ENCODE assay signal across 12 cellular contexts in the genomic region with DNA sequence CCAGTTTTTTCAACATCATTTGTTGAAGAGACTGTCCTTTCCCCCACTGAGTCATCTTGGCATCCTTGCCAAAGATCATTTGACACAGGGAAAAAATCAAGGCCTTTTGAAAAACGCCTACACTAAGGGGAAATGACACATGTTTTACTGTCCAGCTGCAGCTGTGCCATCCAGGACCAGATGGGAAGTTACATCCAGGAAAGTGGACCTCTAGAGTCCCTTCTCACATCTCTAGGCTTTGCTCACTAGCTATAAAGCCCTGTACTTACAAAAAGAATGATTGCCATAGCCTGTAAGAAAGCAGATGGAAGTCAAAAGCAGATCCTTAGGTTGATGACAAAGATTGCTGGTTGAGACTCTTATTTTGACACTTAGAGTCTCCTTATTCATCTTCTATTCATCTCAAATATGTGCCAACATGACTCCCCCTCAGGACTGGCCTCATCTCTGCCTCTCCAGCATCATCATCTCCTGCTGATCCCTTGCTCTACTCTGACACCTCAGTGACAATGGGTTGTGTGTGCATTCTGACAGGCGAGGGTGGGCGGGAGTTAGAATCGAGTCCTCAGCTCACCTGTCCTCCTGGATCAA. TPM values are rescaled to one million over a fixed set of nuclear protein-coding genes. Genes with fewer than 3 reads are reported as not detected.
A peak's percentile ranks its signal among the peaks of the same experiment; 100 is the strongest.
DNase-seq lines count a peak whose midpoint lies in the region; ATAC-seq, FAIRE-seq and TF ChIP-seq lines count a peak whose summit lies in the region.
"Had no signal": no experiment of that assay in that cellular context is flagged by ENCODE, and none has a peak within 500 bp of the region (broad histone marks: within the 10 kb centered on the region; RNA-seq: fewer than 3 reads in every experiment).

No MANE protein-coding gene starts in this region.

- H3K4me3 ChIP-seq in AG04449 (ENCODE audit: low read depth, low read length), result no peak overlapping the region
- H3K4me3 ChIP-seq in HCT116 (replicated peaks in 1 of 2; ENCODE audit: low read depth in 1 of 2, low read length in 2 of 2), result peak overlapping the region in 1 of 2 experiments; percentile 3; a peak in 1 of 4 replicates
- no peak overlapping the region for H3K4me3 ChIP-seq in keratinocyte (ENCODE audit: control insufficient read depth in 2 of 3, extremely low read depth in 1 of 3, insufficient read depth in 2 of 3, low read depth in 1 of 3, low read length in 3 of 3)
- no peak overlapping the region for H3K4me3 ChIP-seq in naive thymus-derived CD4-positive, alpha-beta T cell (ENCODE audit: low read length)
- no peak overlapping the region for H3K4me3 ChIP-seq in esophagus squamous epithelium
- H3K4me3 ChIP-seq: dorsolateral prefrontal cortex had no signal

- POLR2A ChIA-PET in AG04449 (lab: Yijun Ruan, JAX), result interaction anchor here (1.4 kb wide), 1 partner anchor 11 kb away, joined by 6 read pairs; no protein-coding TSS in a partner anchor
- POLR2A ChIA-PET in HCT116 (lab: Charles Lee), result interaction anchor here (1.2 kb wide), 1 partner anchor 82 kb away, joined by 3 read pairs; a partner anchor contains a TSS
- POLR2A ChIA-PET in naive thymus-derived CD4-positive, alpha-beta T cell (lab: Charles Lee), result no interaction called here

- H3K27me3 ChIP-seq in HCT116 (ENCODE audit: insufficient read depth, low read length) (no peaks in the 10 kb centered on the region), keratinocyte (ENCODE audit: control insufficient read depth, extremely low read depth, insufficient read depth, low read length) (no peaks in the 10 kb centered on the region), esophagus squamous epithelium (no peaks in the 10 kb centered on the region)
- no peaks in the 10 kb centered on the region for H3K27me3 ChIP-seq in naive thymus-derived CD4-positive, alpha-beta T cell (ENCODE audit: control insufficient read depth in 2 of 2, insufficient read depth in 2 of 2, low read length in 2 of 2)
- H3K27me3 ChIP-seq: dorsolateral prefrontal cortex had no signal

- RAD21 ChIA-PET in HCT116 (lab: Charles Lee; ENCODE audit: low non-redundant PET in 1 of 2, low total read pairs in 2 of 2, uncharacterized antibody in 2 of 2, unreplicated experiment in 2 of 2), result no interaction called here

- DNase-seq in AG04449 (ENCODE audit: low read depth, low spot score), result peak; percentile 49
- DNase-seq in HCT116 (ENCODE audit: low read depth, low spot score), result peak; percentile 54
- DNase-seq in astrocyte of the hippocampus (ENCODE audit: low read depth, low spot score), result peak; percentile 40
- no peak for DNase-seq in keratinocyte (ENCODE audit: low read depth, low spot score)
- DNase-seq in naive thymus-derived CD4-positive, alpha-beta T cell, result no peak
- no peak for DNase-seq in activated CD8-positive, alpha-beta memory T cell treated with anti-CD3 and anti-CD28 coated beads, Interleukin-2, amount 50 U/mL, for 4 hours
- DNase-seq in esophagus squamous epithelium (lab: John Stamatoyannopoulos, UW), result no peak
- DNase-seq: activated T-cell treated with anti-CD3 and anti-CD28 coated beads, Interleukin-2, amount 50 U/mL, for 24 hours; NCI-H748 treated with DMSO at 0.1 percent for 48 hours; stimulated activated CD4-positive, alpha-beta T cell treated with anti-CD3 and anti-CD28 coated beads, Interleukin-4, amount 100 ng/mL, for 24 hours had no signal

- H3K9ac ChIP-seq in HCT116 (ENCODE audit: low read length) (peak overlapping the region; percentile 11; the same call in 1 of the 2 replicates), keratinocyte (ENCODE audit: control insufficient read depth, extremely low read depth, insufficient read depth, low read length) (no peak overlapping the region)

- dilution Hi-C loops in keratinocyte (cut with MboI; ENCODE audit: extremely low pct_ligation_motif_present, low sequenced_read_pairs), result no loop called here

- no peak overlapping the region for H3K4me3 Mint-ChIP-seq in naive thymus-derived CD4-positive, alpha-beta T cell
- H3K4me3 Mint-ChIP-seq: activated T-cell treated with anti-CD3 and anti-CD28 coated beads, Interleukin-2, amount 50 U/mL, for 24 hours had no signal

- H3K4me1 Mint-ChIP-seq in naive thymus-derived CD4-positive, alpha-beta T cell, result peaks cover 0 to 7% (median 0%) of the 10 kb centered on the region in 7 donors

- no peaks in the 10 kb centered on the region for H3K9me2 ChIP-seq in HCT116 (ENCODE audit: insufficient read depth)

- no peaks in the 10 kb centered on the region for H3K9me3 ChIP-seq in HCT116 (ENCODE audit: control insufficient read depth in 1 of 2, insufficient read depth in 1 of 2, low read depth in 1 of 2, low read length in 2 of 2)
- H3K9me3 ChIP-seq in keratinocyte (ENCODE audit: control insufficient read depth, low read depth, low read length), result no peaks in the 10 kb centered on the region
- no peaks in the 10 kb centered on the region for H3K9me3 ChIP-seq in naive thymus-derived CD4-positive, alpha-beta T cell (ENCODE audit: control insufficient read depth in 2 of 3, low read length in 3 of 3)
- no peaks in the 10 kb centered on the region for H3K9me3 ChIP-seq in esophagus squamous epithelium

- CTCF ChIA-PET in AG04449 (lab: Yijun Ruan, JAX), result interaction anchor here (1.9 to 3.1 kb wide), 2 partner anchors 38 to 82 kb away, joined by 6 to 14 read pairs; a partner anchor contains a TSS
- CTCF ChIA-PET in HCT116 (lab: Charles Lee), result no interaction called here
- CTCF ChIA-PET in naive thymus-derived CD4-positive, alpha-beta T cell (lab: Charles Lee), result no interaction called here

- no peaks in the 10 kb centered on the region for H3K9me1 ChIP-seq in keratinocyte (ENCODE audit: control insufficient read depth, extremely low read depth, insufficient read depth, low read length)

- H3K27ac ChIP-seq in HCT116 (ENCODE audit: low read depth, low read length), result peak overlapping the region; percentile 26; the same call in 1 of the 2 replicates
- no peak overlapping the region for H3K27ac ChIP-seq in keratinocyte (ENCODE audit: control insufficient read depth, insufficient read depth, low read length)
- H3K27ac ChIP-seq in naive thymus-derived CD4-positive, alpha-beta T cell (ENCODE audit: low read depth, low read length), result no peak overlapping the region
- no peak overlapping the region for H3K27ac ChIP-seq in esophagus squamous epithelium

- no peak overlapping the region for H3K27ac Mint-ChIP-seq in naive thymus-derived CD4-positive, alpha-beta T cell
- H3K27ac Mint-ChIP-seq: activated T-cell treated with anti-CD3 and anti-CD28 coated beads, Interleukin-2, amount 50 U/mL, for 24 hours had no signal

- H3K27me3 Mint-ChIP-seq in naive thymus-derived CD4-positive, alpha-beta T cell, result no peaks in the 10 kb centered on the region
- H3K27me3 Mint-ChIP-seq: activated T-cell treated with anti-CD3 and anti-CD28 coated beads, Interleukin-2, amount 50 U/mL, for 24 hours had no signal

- H3K4me2 ChIP-seq in HCT116 (ENCODE audit: low read length) (peak overlapping the region; percentile 63), keratinocyte (ENCODE audit: control insufficient read depth, extremely low read depth, insufficient read depth, low read depth, low read length) (no peak overlapping the region)

- intact Hi-C loops in HCT116 (cut with micrococcal nuclease) (no loop called here), esophagus squamous epithelium (cut with DNase I) (no loop called here)
- intact Hi-C loops in naive thymus-derived CD4-positive, alpha-beta T cell (cut with micrococcal nuclease), result no loop called here

- no TSS peak for BruUV-seq in HCT116 (replicated peaks; lab: Mats Ljungman, UMichigan)

- ATAC-seq in HCT116, result peak; percentile 80
- ATAC-seq in naive thymus-derived CD4-positive, alpha-beta T cell, result no peak
- no peak for ATAC-seq in HG02938 (IDR thresholded peaks at IDR 0.05; ENCODE audit: unreplicated experiment)

- peak; percentile 82 for FAIRE-seq in keratinocyte (lab: Jason Lieb, UNC)

- no peaks in the 10 kb centered on the region for H3K36me3 ChIP-seq in HCT116 (ENCODE audit: control insufficient read depth in 1 of 2, insufficient read depth in 2 of 2, low read length in 2 of 2)
- no peaks in the 10 kb centered on the region for H3K36me3 ChIP-seq in keratinocyte (ENCODE audit: control insufficient read depth in 2 of 2, extremely low read depth in 1 of 2, insufficient read depth in 2 of 2, low read length in 2 of 2)
- H3K36me3 ChIP-seq in naive thymus-derived CD4-positive, alpha-beta T cell (ENCODE audit: control insufficient read depth in 2 of 3, insufficient read depth in 3 of 3, low read length in 3 of 3), result no peaks in the 10 kb centered on the region
- H3K36me3 ChIP-seq in esophagus squamous epithelium, result no peaks in the 10 kb centered on the region

- peaks cover 0 to 4% (median 3%) of the 10 kb centered on the region in 5 donors for H3K36me3 Mint-ChIP-seq in naive thymus-derived CD4-positive, alpha-beta T cell

- TF ChIP-seq POLR2A in HCT116 (IDR thresholded peaks at IDR 0.05; ENCODE audit: borderline replicate concordance, extremely low read depth, insufficient read depth, insufficient read length) (no peak), esophagus squamous epithelium (IDR thresholded peaks at IDR 0.05) (no peak)

- TF ChIP-seq CTCF in AG04449 (IDR thresholded peaks at IDR 0.05; ENCODE audit: insufficient read depth, low read length, missing control alignments), result no peak
- no peak for TF ChIP-seq CTCF in HCT116 (IDR thresholded peaks at IDR 0.05 in 2 of 3, conservative IDR thresholded peaks at IDR 0.05 in 1 of 3; ENCODE audit: borderline replicate concordance in 1 of 3, insufficient read depth in 1 of 3, low read depth in 2 of 3, low read length in 2 of 3)
- no peak for TF ChIP-seq CTCF in keratinocyte (optimal IDR thresholded peaks at IDR 0.05 in 1 of 3, IDR thresholded peaks at IDR 0.05 in 1 of 3, conservative IDR thresholded peaks at IDR 0.05 in 1 of 3; ENCODE audit: extremely low read depth in 1 of 3, insufficient read depth in 2 of 3, low read length in 3 of 3)
- TF ChIP-seq CTCF in esophagus squamous epithelium (IDR thresholded peaks at IDR 0.05), result no peak

- H3K79me2 ChIP-seq in HCT116 (ENCODE audit: insufficient read depth, low read length) (no peaks in the 10 kb centered on the region), keratinocyte (ENCODE audit: control insufficient read depth, insufficient read depth, low read length) (no peaks in the 10 kb centered on the region)

- H3K4me1 ChIP-seq in HCT116 (ENCODE audit: control insufficient read depth in 1 of 2, insufficient read depth in 2 of 2, low read length in 2 of 2), result peaks cover 26 to 34% of the 10 kb centered on the region in 2 experiments
- peaks cover 13% of the 10 kb centered on the region for H3K4me1 ChIP-seq in keratinocyte (ENCODE audit: control insufficient read depth, extremely low read depth, insufficient read depth, low read length)
- H3K4me1 ChIP-seq in naive thymus-derived CD4-positive, alpha-beta T cell (ENCODE audit: control insufficient read depth in 2 of 2, insufficient read depth in 2 of 2, low read length in 2 of 2), result no peaks in the 10 kb centered on the region
- no peaks in the 10 kb centered on the region for H3K4me1 ChIP-seq in esophagus squamous epithelium

- H2AFZ ChIP-seq in HCT116 (ENCODE audit: low read depth, low read length, poor library complexity, severe bottlenecking) (no peak overlapping the region), keratinocyte (ENCODE audit: control insufficient read depth, low read length) (no peak overlapping the region)

- 54 to 56% methylated on average over 4 of the region's 4 CpGs for WGBS in esophagus squamous epithelium, 2 donors

- TF ChIP-seq RAD21 in HCT116 (IDR thresholded peaks at IDR 0.05; ENCODE audit: low read depth), result peak; percentile 16; the same call in 1 of the 2 replicates

- no peaks in the 10 kb centered on the region for H3K9me3 Mint-ChIP-seq in naive thymus-derived CD4-positive, alpha-beta T cell
- H3K9me3 Mint-ChIP-seq: activated T-cell treated with anti-CD3 and anti-CD28 coated beads, Interleukin-2, amount 50 U/mL, for 24 hours had no signal

- H4K20me1 ChIP-seq in HCT116 (ENCODE audit: insufficient read depth) (no peaks in the 10 kb centered on the region), keratinocyte (ENCODE audit: control insufficient read depth, extremely low read depth, insufficient read depth, low read length) (no peaks in the 10 kb centered on the region)

RNA-seq across cellular contexts. Expression of a gene that starts 22.8 kb away (rescaled TPM):
- total RNA-seq in HCT116 (2021; ENCODE audit: unreplicated experiment) (12.9 TPM), esophagus squamous epithelium (1 to 10 TPM; 1.9 to 3.9 (median 3.0) TPM)
- polyA plus RNA-seq in HCT116 (2012), result 11.6 and 13.4 TPM in 2 replicates
- 2.0 to 4.2 TPM (median 3.0 TPM) in 3 replicates for polyA plus RNA-seq in keratinocyte
- 10.7 TPM for polyA plus RNA-seq in keratinocyte (2011; ENCODE audit: low read depth)
- polyA plus RNA-seq in keratinocyte (2011; cell fraction: cytosol; rRNA removed), result 3.9 and 5.0 TPM in 2 replicates
- polyA plus RNA-seq in keratinocyte (2011; cell fraction: nucleus; rRNA removed), result 3.2 and 3.3 TPM in 2 replicates
- 3.6 and 4.4 TPM in 2 replicates for polyA plus RNA-seq in keratinocyte (2012; ENCODE audit: low replicate concordance)
- 2.9 to 8.2 TPM (median 5.6 TPM) in 3 replicates for polyA minus RNA-seq in keratinocyte
- polyA minus RNA-seq in keratinocyte (2011; cell fraction: cytosol; rRNA and poly(A)+ RNA removed), result 6.7 TPM
- polyA minus RNA-seq in keratinocyte (2011; cell fraction: nucleus; rRNA and poly(A)+ RNA removed), result 3.1 and 4.4 TPM in 2 replicates
- 1 to 10 TPM; 1.2 to 2.7 (median 2.2) TPM for total RNA-seq in naive thymus-derived CD4-positive, alpha-beta T cell
- under 1 TPM; 0.37 to 0.56 TPM for polyA plus RNA-seq in naive thymus-derived CD4-positive, alpha-beta T cell

RNA-seq across cellular contexts. Expression of a gene that starts 49.8 kb away (rescaled TPM):
- total RNA-seq in HCT116 (2021; ENCODE audit: unreplicated experiment) (9.7 TPM), esophagus squamous epithelium (10 to 100 TPM in 2 of 4 donors, 1 to 10 TPM in 2; 6.1 to 13.0 (median 8.6) TPM)
- 8.3 and 8.6 TPM in 2 replicates for polyA plus RNA-seq in HCT116 (2012)
- polyA plus RNA-seq in keratinocyte, result 12.6 to 21.1 TPM (median 17.9 TPM) in 3 replicates
- polyA plus RNA-seq in keratinocyte (2011; ENCODE audit: low read depth), result 2.4 TPM
- polyA plus RNA-seq in keratinocyte (2011; cell fraction: cytosol; rRNA removed), result 14.7 and 17.9 TPM in 2 replicates
- polyA plus RNA-seq in keratinocyte (2011; cell fraction: nucleus; rRNA removed), result 29.4 and 37.4 TPM in 2 replicates
- 8.4 and 10.6 TPM in 2 replicates for polyA plus RNA-seq in keratinocyte (2012; ENCODE audit: low replicate concordance)
- polyA minus RNA-seq in keratinocyte, result 27.2 to 58.7 TPM (median 36.4 TPM) in 3 replicates
- 27.8 TPM for polyA minus RNA-seq in keratinocyte (2011; cell fraction: cytosol; rRNA and poly(A)+ RNA removed)
- 13.9 and 21.8 TPM in 2 replicates for polyA minus RNA-seq in keratinocyte (2011; cell fraction: nucleus; rRNA and poly(A)+ RNA removed)
- total RNA-seq in naive thymus-derived CD4-positive, alpha-beta T cell, result 10 to 100 TPM in 4 of 5 experiments, 1 to 10 TPM in 1; 7.4 to 18.5 (median 14.1) TPM
- polyA plus RNA-seq in naive thymus-derived CD4-positive, alpha-beta T cell, result 10 to 100 TPM in 1 of 2 donors, 1 to 10 TPM in 1; 7.4 to 12.2 TPM

Comparison
In these comparisons a context has a peak if more than half of its experiments do, and no peak if none do; other contexts are left out.
1. DNase-seq: peak in AG04449 (single experiment), HCT116 (single experiment) and astrocyte of the hippocampus (single experiment); none in keratinocyte (single experiment), naive thymus-derived CD4-positive, alpha-beta T cell (0 of 9), activated CD8-positive, alpha-beta memory T cell treated with anti-CD3 and anti-CD28 coated beads, Interleukin-2, amount 50 U/mL, for 4 hours (single experiment) and esophagus squamous epithelium (single experiment).